ENCODE assay signal across 1 cellular context in the genomic region with DNA sequence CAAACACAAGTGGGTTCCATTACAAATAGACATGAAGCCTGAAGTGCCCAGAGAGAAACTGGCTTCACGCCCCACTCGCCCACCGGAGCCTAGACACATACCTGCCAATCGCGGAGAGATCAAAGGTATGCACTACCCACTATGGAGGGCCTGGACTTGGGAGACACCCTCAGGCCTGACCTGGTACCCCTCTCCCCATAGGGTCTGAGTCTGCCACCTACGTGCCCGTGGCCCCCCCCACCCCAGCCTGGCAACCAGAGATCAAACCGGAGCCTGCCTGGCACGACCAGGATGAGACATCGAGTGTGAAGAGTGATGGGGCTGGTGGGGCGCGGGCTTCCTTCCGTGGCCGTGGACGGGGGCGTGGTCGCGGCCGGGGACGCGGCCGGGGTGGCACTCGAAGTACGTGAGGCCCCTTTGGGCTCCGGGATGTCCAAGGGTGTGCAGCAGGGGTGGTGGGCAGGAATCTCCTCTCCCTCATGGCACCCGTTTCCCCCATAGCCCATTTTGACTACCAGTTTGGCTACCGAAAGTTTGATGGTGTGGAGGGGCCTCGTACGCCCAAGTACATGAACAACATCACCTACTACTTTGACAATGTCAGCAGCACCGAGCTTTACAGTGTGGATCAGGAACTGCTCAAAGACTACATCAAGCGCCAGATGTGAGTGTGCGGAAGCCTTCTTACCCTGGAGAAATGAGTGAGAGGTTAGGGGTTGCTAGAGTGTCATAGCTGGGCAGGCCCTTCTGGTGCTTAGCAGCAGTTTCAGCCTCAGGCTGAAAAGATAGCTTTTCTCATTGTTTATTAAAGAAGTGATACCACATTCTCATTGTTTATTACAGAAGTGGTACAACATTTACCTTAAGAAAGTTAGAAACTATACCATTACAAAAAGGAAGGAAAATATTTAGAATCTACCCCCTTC.
TF ChIP-seq lines count a peak whose summit lies in the region.

No MANE protein-coding gene starts in this region.

TF ChIP-seq in K562, 482 proteins besides CTCF, POLR2A, EP300 and RAD21:
- TF ChIP-seq ZNF316 (IDR thresholded peaks at IDR 0.05) (no peak), TRIM28 (IDR thresholded peaks at IDR 0.05) (no peak), NUFIP1 (IDR thresholded peaks at IDR 0.05; ENCODE audit: partially characterized antibody) (no peak), POLR2G (IDR thresholded peaks at IDR 0.05; ENCODE audit: low read depth, low read length) (peak; percentile 34; the same call in 1 of the 2 replicates), NRF1 (conservative IDR thresholded peaks at IDR 0.05 in 1 of 2, IDR thresholded peaks at IDR 0.05 in 1 of 2) (no peak), RFX1 (IDR thresholded peaks at IDR 0.05) (no peak), SMARCB1 (IDR thresholded peaks at IDR 0.05; ENCODE audit: insufficient read length, low read depth) (no peak), KAT2B (IDR thresholded peaks at IDR 0.05; ENCODE audit: low read depth, low read length) (no peak), ZBED1 (IDR thresholded peaks at IDR 0.05) (no peak), LARP7 (IDR thresholded peaks at IDR 0.05) (no peak)
- TF ChIP-seq, protein P1, sequence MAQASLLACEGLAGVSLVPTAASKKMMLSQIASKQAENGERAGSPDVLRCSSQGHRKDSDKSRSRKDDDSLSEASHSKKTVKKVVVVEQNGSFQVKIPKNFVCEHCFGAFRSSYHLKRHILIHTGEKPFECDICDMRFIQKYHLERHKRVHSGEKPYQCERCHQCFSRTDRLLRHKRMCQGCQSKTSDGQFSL (CRISPR knock-in tag; IDR thresholded peaks at IDR 0.05) = 0 out of 2 replicates have a peak, but pooled peaks have one; percentile 35
- TF ChIP-seq, protein P1 (tag; IDR thresholded peaks at IDR 0.05) = no peak
- TF ChIP-seq, protein P2, sequence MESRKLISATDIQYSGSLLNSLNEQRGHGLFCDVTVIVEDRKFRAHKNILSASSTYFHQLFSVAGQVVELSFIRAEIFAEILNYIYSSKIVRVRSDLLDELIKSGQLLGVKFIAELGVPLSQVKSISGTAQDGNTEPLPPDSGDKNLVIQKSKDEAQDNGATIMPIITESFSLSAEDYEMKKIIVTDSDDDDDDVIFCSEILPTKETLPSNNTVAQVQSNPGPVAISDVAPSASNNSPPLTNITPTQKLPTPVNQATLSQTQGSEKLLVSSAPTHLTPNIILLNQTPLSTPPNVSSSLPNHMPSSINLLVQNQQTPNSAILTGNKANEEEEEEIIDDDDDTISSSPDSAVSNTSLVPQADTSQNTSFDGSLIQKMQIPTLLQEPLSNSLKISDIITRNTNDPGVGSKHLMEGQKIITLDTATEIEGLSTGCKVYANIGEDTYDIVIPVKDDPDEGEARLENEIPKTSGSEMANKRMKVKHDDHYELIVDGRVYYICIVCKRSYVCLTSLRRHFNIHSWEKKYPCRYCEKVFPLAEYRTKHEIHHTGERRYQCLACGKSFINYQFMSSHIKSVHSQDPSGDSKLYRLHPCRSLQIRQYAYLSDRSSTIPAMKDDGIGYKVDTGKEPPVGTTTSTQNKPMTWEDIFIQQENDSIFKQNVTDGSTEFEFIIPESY (CRISPR knock-in tag; IDR thresholded peaks at IDR 0.05) = peak; percentile 44; the same call in 1 of the 2 replicates
